ENCODE assay signal across 8 cellular contexts in genomic region chrX:44542567-44543325, GRCh38. TPM values are rescaled to one million over a fixed set of nuclear protein-coding genes. Genes with fewer than 3 reads are reported as not detected.
DNase-seq lines count a peak whose midpoint lies in the region; TF ChIP-seq lines count a peak whose summit lies in the region.

Gene FUNDC1, minus strand, starts transcription at chrX:44542859. Its CDS starts 27 bp downstream, at chrX:44542832.

- H3K14ac ChIP-seq in H9 (ENCODE audit: insufficient read depth, low read length) = peak within 1 kb of the TSS; percentile 85

- DNase-seq in G401 (ENCODE audit: low spot score) = peak; percentile 91
- peak; percentile 96 for DNase-seq in H9
- peak; percentile 88 for DNase-seq in MM.1S
- peak; percentile 29 for DNase-seq in SIG-M5 (lab: John Stamatoyannopoulos, UW)
- peak; percentile 85 for DNase-seq in activated gamma-delta T cell treated with anti-CD3 and anti-CD28 coated beads, Interleukin-2, amount 50 U/mL, for 16 hours (ENCODE audit: low read depth)
- peak; percentile 87 to 96 for DNase-seq in foreskin fibroblast
- peak; percentile 95 for DNase-seq in neural progenitor cell (ENCODE audit: low spot score)
- peak; percentile 88 for DNase-seq in stromal cell of bone marrow (ENCODE audit: low read depth)

- no peaks in the 10 kb centered on the region for H3K36me3 ChIP-seq in MM.1S (replicated peaks; ENCODE audit: insufficient read depth, low read length)
- no peaks in the 10 kb centered on the region for H3K36me3 ChIP-seq in neural progenitor cell

- H3K27ac Mint-ChIP-seq in H9 (peak within 1 kb of the TSS; percentile 91 to 98 (median 95)), neural progenitor cell (peak within 1 kb of the TSS; percentile 92)

- no peak within 1 kb of the TSS for H4K8ac ChIP-seq in H9 (replicated peaks; ENCODE audit: insufficient read length, low read depth, low read length)

- no peak within 1 kb of the TSS for H3K56ac ChIP-seq in H9 (ENCODE audit: insufficient read length, low read depth, low read length)

- no CpG with 5 or more reads among the region's 35 CpGs for WGBS in H9 (ENCODE audit: extremely low coverage, insufficient read length, low lambda C conversion rate)

- no peak within 1 kb of the TSS for H3T11ph ChIP-seq in H9 (ENCODE audit: low read length)

- no peaks in the 10 kb centered on the region; the same call in 1 of the 2 replicates for H3K27me3 Mint-ChIP-seq in H9 (ENCODE audit: low read depth)
- H3K27me3 Mint-ChIP-seq in neural progenitor cell (ENCODE audit: insufficient read depth, low read depth) = peaks cover 3% of the 10 kb centered on the region

- H3K4me3 Mint-ChIP-seq in H9 (peak within 1 kb of the TSS; percentile 86 to 92), neural progenitor cell (peak within 1 kb of the TSS; percentile 94)

- H3K9ac ChIP-seq in H9 (ENCODE audit: extremely low read depth, insufficient read length, low read length) = peak within 1 kb of the TSS; percentile 80
- peak within 1 kb of the TSS; percentile 76 for H3K9ac ChIP-seq in MM.1S (ENCODE audit: low read length)
- peak within 1 kb of the TSS; percentile 66 for H3K9ac ChIP-seq in neural progenitor cell

- H3K79me1 ChIP-seq in H9 (ENCODE audit: insufficient read depth, low read depth, low read length, poor library complexity, severe bottlenecking) = no peaks in the 10 kb centered on the region

- H2AFZ ChIP-seq in H9 (ENCODE audit: low read length) (peak within 1 kb of the TSS; percentile 60), MM.1S (ENCODE audit: low read length) (peak within 1 kb of the TSS; percentile 45), neural progenitor cell (replicated peaks) (peak within 1 kb of the TSS; percentile 54)

- no peaks in the 10 kb centered on the region; the same call in 1 of the 2 replicates for H3K4me1 ChIP-seq in H9 (ENCODE audit: insufficient read depth, low read length)
- no peaks in the 10 kb centered on the region for H3K4me1 ChIP-seq in MM.1S (ENCODE audit: low read length)
- H3K4me1 ChIP-seq in neural progenitor cell = no peaks in the 10 kb centered on the region

- H3F3A ChIP-seq in MM.1S (ENCODE audit: insufficient read depth, low read length) (no peaks in the 10 kb centered on the region), neural progenitor cell (ENCODE audit: low read depth) (no peaks in the 10 kb centered on the region)

- H3K4me3 ChIP-seq in MM.1S (ENCODE audit: low read length) (peak within 1 kb of the TSS; percentile 78), foreskin fibroblast (ENCODE audit: low read depth in 1 of 2, low read length in 2 of 2) (peak within 1 kb of the TSS; percentile 67 to 74), neural progenitor cell (peak within 1 kb of the TSS; percentile 57)

- H4K91ac ChIP-seq in H9 (ENCODE audit: insufficient read length, low read depth, low read length) = no peak within 1 kb of the TSS

- peak within 1 kb of the TSS; percentile 47 for H4K5ac ChIP-seq in H9 (ENCODE audit: insufficient read length, low read depth, low read length)

- H3K9me3 Mint-ChIP-seq in H9 (peaks cover 65 to 73% of the 10 kb centered on the region in 2 experiments), neural progenitor cell (peaks cover 3% of the 10 kb centered on the region)

- peaks cover 15 to 23% of the 10 kb centered on the region in 2 experiments for H3K4me1 Mint-ChIP-seq in H9
- H3K4me1 Mint-ChIP-seq in neural progenitor cell = no peaks in the 10 kb centered on the region

- H4K20me1 ChIP-seq in H9 (ENCODE audit: control insufficient read depth, insufficient read depth, insufficient read length) = no peaks in the 10 kb centered on the region
- no peaks in the 10 kb centered on the region for H4K20me1 ChIP-seq in MM.1S (ENCODE audit: insufficient read depth, low read length)
- H4K20me1 ChIP-seq in neural progenitor cell (ENCODE audit: low read depth) = no peaks in the 10 kb centered on the region

- H3K27me3 ChIP-seq in H9 (ENCODE audit: insufficient read depth, low read length) = no peaks in the 10 kb centered on the region
- no peaks in the 10 kb centered on the region for H3K27me3 ChIP-seq in MM.1S (replicated peaks; ENCODE audit: insufficient read depth, low read length)
- H3K27me3 ChIP-seq in neural progenitor cell = no peaks in the 10 kb centered on the region

- H2BK12ac ChIP-seq in H9 (ENCODE audit: insufficient read length, low read depth, low read length) = no peak within 1 kb of the TSS

- no peak within 1 kb of the TSS for H2AK5ac ChIP-seq in H9 (ENCODE audit: insufficient read length, low read length)

- peak within 1 kb of the TSS; percentile 72 for H3K18ac ChIP-seq in H9 (ENCODE audit: insufficient read length, low read depth, low read length)

- no peak within 1 kb of the TSS for H2BK20ac ChIP-seq in H9 (ENCODE audit: low read depth, low read length, poor library complexity, severe bottlenecking)

- H3K23me2 ChIP-seq in H9 (ENCODE audit: insufficient read length, low read depth, low read length, poor library complexity, severe bottlenecking) = no peaks in the 10 kb centered on the region

- H3K4ac ChIP-seq in H9 (ENCODE audit: low read depth, low read length) = no peak within 1 kb of the TSS

- no peak within 1 kb of the TSS for H3K27ac ChIP-seq in H9 (ENCODE audit: insufficient read length, low read depth, low read length)
- no peak within 1 kb of the TSS for H3K27ac ChIP-seq in MM.1S (ENCODE audit: low read length)
- no peak within 1 kb of the TSS for H3K27ac ChIP-seq in neural progenitor cell

- H2BK5ac ChIP-seq in H9 (ENCODE audit: insufficient read length, low read length) = no peak within 1 kb of the TSS

- H3K9me3 ChIP-seq in H9 (ENCODE audit: control insufficient read depth, low read depth, low read length) (peaks cover 27% of the 10 kb centered on the region), MM.1S (replicated peaks; ENCODE audit: insufficient read depth, low read length) (no peaks in the 10 kb centered on the region), neural progenitor cell (ENCODE audit: low read depth) (no peaks in the 10 kb centered on the region)

- H3K23ac ChIP-seq in H9 (ENCODE audit: insufficient read length, low read depth, low read length) = no peak within 1 kb of the TSS

- in situ Hi-C loops in G401 (cut with HindIII; ENCODE audit: low sequenced_read_pairs) = no loop called here

- H2BK15ac ChIP-seq in H9 (ENCODE audit: low read depth, low read length) = no peak within 1 kb of the TSS

- no peaks in the 10 kb centered on the region for H3K9me2 ChIP-seq in MM.1S (replicated peaks; ENCODE audit: insufficient read depth, low read length)

- TF ChIP-seq CTCF in H9 (conservative IDR thresholded peaks at IDR 0.05) (peak; percentile 61), MM.1S (IDR thresholded peaks at IDR 0.05; ENCODE audit: low read length) (peak; percentile 45), foreskin fibroblast (IDR thresholded peaks at IDR 0.05; ENCODE audit: low read depth, low read length) (peak; percentile 20), neural progenitor cell (IDR thresholded peaks at IDR 0.05) (peak; percentile 48)

- H2BK120ac ChIP-seq in H9 (ENCODE audit: low read depth, low read length, poor library complexity, severe bottlenecking) = no peak within 1 kb of the TSS

- peaks cover 12 to 21% (median 20%) of the 10 kb centered on the region in 3 experiments for H3K36me3 Mint-ChIP-seq in H9 (ENCODE audit: insufficient read depth in 1 of 3, low read depth in 3 of 3)
- H3K36me3 Mint-ChIP-seq in neural progenitor cell = peaks cover 2% of the 10 kb centered on the region

- peak within 1 kb of the TSS; percentile 68 for H3K4me2 ChIP-seq in H9 (ENCODE audit: insufficient read depth, insufficient read length, low read length)
- H3K4me2 ChIP-seq in MM.1S (ENCODE audit: low read depth, low read length) = peak within 1 kb of the TSS; percentile 79; the same call in 1 of the 2 replicates
- H3K4me2 ChIP-seq in neural progenitor cell = peak within 1 kb of the TSS; percentile 75

- H3K79me2 ChIP-seq in H9 (ENCODE audit: insufficient read depth, low read length) = peaks cover 5% of the 10 kb centered on the region; the same call in 1 of the 2 replicates
- H3K79me2 ChIP-seq in MM.1S (ENCODE audit: low read length) = peaks cover 4% of the 10 kb centered on the region; the same call in 1 of the 2 replicates
- peaks cover 18% of the 10 kb centered on the region for H3K79me2 ChIP-seq in neural progenitor cell (ENCODE audit: low read depth)

RNA-seq across cellular contexts. Expression of gene FUNDC1, which starts in this region (rescaled TPM):
- total RNA-seq in G401 (2014; rRNA removed; shearing (Covaris generic)) = 20.6 and 25.1 TPM in 2 replicates
- total RNA-seq in H9 (2021) = 19.8 and 20.9 TPM in 2 replicates
- 15.8 and 34.9 TPM in 2 replicates for total RNA-seq in neural progenitor cell (ENCODE audit: low replicate concordance)

Comparison
In these comparisons a context has a peak if more than half of its experiments do, and no peak if none do; other contexts are left out.
1. DNase-seq: peak in every context shown above with its lines; median percentile 96 in H9; 95 in neural progenitor cell; 92 in foreskin fibroblast; 91 in G401; 88 in MM.1S; 88 in stromal cell of bone marrow; 85 in activated gamma-delta T cell treated with anti-CD3 and anti-CD28 coated beads, Interleukin-2, amount 50 U/mL, for 16 hours; 29 in SIG-M5.